1 cellular context compared by ENCODE assay signal in the genomic region with DNA sequence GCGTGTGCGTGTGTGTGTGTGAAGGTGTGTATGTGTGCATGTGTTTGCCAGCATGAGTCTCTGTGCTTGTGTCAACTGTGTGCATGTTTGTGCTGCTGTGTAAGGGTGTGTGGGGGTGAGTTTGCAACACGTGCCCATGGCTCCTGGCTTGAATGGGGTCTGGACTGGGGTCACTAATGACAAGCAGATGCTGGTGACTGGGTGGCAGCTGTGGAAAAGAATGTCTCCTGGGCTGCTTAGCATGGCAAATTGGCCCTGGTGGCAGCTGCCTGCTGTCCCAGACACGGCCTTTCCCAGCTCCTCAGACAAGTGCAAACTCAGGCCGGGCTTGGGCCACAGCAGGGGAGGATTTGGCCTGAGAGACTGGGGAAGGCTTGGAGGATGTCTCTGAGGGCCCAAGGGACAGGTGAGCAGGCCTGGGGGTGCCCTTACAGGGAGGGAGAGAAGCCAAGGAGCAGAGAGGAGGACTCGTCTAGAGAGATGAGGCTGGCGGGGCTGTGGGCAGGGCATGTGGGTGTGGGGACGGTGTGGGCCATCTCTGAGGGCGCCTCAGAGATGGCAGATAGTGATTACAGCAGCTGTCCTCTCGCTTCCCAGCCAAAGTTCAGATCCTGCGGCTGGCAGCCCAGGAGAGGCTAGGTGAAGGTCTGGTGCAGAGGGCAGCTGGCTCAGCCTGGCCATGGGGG.
A peak's percentile ranks its signal among the peaks of the same experiment; 100 is the strongest.
TF ChIP-seq lines count a peak whose summit lies in the region.

No MANE protein-coding gene starts in this region.

TF ChIP-seq in GM12878, 131 proteins besides CTCF, POLR2A, EP300 and RAD21:
- TF ChIP-seq, protein P1, sequence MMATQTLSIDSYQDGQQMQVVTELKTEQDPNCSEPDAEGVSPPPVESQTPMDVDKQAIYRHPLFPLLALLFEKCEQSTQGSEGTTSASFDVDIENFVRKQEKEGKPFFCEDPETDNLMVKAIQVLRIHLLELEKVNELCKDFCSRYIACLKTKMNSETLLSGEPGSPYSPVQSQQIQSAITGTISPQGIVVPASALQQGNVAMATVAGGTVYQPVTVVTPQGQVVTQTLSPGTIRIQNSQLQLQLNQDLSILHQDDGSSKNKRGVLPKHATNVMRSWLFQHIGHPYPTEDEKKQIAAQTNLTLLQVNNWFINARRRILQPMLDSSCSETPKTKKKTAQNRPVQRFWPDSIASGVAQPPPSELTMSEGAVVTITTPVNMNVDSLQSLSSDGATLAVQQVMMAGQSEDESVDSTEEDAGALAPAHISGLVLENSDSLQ (IDR thresholded peaks at IDR 0.05) = no peak
- no peak for TF ChIP-seq FOS (IDR thresholded peaks at IDR 0.05; ENCODE audit: borderline replicate concordance, extremely low read depth, insufficient read length)
- TF ChIP-seq, protein P2, sequence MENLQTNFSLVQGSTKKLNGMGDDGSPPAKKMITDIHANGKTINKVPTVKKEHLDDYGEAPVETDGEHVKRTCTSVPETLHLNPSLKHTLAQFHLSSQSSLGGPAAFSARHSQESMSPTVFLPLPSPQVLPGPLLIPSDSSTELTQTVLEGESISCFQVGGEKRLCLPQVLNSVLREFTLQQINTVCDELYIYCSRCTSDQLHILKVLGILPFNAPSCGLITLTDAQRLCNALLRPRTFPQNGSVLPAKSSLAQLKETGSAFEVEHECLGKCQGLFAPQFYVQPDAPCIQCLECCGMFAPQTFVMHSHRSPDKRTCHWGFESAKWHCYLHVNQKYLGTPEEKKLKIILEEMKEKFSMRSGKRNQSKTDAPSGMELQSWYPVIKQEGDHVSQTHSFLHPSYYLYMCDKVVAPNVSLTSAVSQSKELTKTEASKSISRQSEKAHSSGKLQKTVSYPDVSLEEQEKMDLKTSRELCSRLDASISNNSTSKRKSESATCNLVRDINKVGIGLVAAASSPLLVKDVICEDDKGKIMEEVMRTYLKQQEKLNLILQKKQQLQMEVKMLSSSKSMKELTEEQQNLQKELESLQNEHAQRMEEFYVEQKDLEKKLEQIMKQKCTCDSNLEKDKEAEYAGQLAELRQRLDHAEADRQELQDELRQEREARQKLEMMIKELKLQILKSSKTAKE (IDR thresholded peaks at IDR 0.05; ENCODE audit: low read depth, poor library complexity, severe bottlenecking) = no peak
- TF ChIP-seq BRCA1 (IDR thresholded peaks at IDR 0.05; ENCODE audit: low read depth, low read length) = no peak
- TF ChIP-seq ETV6 (conservative IDR thresholded peaks at IDR 0.05 in 1 of 2, IDR thresholded peaks at IDR 0.05 in 1 of 2; ENCODE audit: borderline replicate concordance in 1 of 2, low read depth in 1 of 2) = no peak
- no peak for TF ChIP-seq KDM1A (IDR thresholded peaks at IDR 0.05; ENCODE audit: borderline replicate concordance)
- TF ChIP-seq, protein P3, sequence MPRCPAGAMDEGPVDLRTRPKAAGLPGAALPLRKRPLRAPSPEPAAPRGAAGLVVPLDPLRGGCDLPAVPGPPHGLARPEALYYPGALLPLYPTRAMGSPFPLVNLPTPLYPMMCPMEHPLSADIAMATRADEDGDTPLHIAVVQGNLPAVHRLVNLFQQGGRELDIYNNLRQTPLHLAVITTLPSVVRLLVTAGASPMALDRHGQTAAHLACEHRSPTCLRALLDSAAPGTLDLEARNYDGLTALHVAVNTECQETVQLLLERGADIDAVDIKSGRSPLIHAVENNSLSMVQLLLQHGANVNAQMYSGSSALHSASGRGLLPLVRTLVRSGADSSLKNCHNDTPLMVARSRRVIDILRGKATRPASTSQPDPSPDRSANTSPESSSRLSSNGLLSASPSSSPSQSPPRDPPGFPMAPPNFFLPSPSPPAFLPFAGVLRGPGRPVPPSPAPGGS (IDR thresholded peaks at IDR 0.05; ENCODE audit: borderline replicate concordance, insufficient read depth, low read depth, low read length, poor library complexity, severe bottlenecking) = peak; percentile 88
- TF ChIP-seq, protein P4, sequence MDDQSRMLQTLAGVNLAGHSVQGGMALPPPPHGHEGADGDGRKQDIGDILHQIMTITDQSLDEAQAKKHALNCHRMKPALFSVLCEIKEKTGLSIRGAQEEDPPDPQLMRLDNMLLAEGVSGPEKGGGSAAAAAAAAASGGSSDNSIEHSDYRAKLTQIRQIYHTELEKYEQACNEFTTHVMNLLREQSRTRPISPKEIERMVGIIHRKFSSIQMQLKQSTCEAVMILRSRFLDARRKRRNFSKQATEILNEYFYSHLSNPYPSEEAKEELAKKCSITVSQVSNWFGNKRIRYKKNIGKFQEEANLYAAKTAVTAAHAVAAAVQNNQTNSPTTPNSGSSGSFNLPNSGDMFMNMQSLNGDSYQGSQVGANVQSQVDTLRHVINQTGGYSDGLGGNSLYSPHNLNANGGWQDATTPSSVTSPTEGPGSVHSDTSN (IDR thresholded peaks at IDR 0.05; ENCODE audit: insufficient replicate concordance, low read depth, low read length) = peak; percentile 23
- TF ChIP-seq ZNF274 (IDR thresholded peaks at IDR 0.05; ENCODE audit: insufficient read depth, insufficient read length) = no peak
- TF ChIP-seq TCF3 (IDR thresholded peaks at IDR 0.05; ENCODE audit: borderline replicate concordance, insufficient read depth, low read depth, low read length) = 0 out of 2 replicates have a peak, but pooled peaks have one; percentile 40
- no peak for TF ChIP-seq MYC (IDR thresholded peaks at IDR 0.05; ENCODE audit: insufficient read depth, insufficient read length, insufficient replicate concordance, low read length, severe bottlenecking)
- TF ChIP-seq, protein P5, sequence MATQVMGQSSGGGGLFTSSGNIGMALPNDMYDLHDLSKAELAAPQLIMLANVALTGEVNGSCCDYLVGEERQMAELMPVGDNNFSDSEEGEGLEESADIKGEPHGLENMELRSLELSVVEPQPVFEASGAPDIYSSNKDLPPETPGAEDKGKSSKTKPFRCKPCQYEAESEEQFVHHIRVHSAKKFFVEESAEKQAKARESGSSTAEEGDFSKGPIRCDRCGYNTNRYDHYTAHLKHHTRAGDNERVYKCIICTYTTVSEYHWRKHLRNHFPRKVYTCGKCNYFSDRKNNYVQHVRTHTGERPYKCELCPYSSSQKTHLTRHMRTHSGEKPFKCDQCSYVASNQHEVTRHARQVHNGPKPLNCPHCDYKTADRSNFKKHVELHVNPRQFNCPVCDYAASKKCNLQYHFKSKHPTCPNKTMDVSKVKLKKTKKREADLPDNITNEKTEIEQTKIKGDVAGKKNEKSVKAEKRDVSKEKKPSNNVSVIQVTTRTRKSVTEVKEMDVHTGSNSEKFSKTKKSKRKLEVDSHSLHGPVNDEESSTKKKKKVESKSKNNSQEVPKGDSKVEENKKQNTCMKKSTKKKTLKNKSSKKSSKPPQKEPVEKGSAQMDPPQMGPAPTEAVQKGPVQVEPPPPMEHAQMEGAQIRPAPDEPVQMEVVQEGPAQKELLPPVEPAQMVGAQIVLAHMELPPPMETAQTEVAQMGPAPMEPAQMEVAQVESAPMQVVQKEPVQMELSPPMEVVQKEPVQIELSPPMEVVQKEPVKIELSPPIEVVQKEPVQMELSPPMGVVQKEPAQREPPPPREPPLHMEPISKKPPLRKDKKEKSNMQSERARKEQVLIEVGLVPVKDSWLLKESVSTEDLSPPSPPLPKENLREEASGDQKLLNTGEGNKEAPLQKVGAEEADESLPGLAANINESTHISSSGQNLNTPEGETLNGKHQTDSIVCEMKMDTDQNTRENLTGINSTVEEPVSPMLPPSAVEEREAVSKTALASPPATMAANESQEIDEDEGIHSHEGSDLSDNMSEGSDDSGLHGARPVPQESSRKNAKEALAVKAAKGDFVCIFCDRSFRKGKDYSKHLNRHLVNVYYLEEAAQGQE (IDR thresholded peaks at IDR 0.05; ENCODE audit: low read depth, low read length) = no peak
- TF ChIP-seq, protein P6, sequence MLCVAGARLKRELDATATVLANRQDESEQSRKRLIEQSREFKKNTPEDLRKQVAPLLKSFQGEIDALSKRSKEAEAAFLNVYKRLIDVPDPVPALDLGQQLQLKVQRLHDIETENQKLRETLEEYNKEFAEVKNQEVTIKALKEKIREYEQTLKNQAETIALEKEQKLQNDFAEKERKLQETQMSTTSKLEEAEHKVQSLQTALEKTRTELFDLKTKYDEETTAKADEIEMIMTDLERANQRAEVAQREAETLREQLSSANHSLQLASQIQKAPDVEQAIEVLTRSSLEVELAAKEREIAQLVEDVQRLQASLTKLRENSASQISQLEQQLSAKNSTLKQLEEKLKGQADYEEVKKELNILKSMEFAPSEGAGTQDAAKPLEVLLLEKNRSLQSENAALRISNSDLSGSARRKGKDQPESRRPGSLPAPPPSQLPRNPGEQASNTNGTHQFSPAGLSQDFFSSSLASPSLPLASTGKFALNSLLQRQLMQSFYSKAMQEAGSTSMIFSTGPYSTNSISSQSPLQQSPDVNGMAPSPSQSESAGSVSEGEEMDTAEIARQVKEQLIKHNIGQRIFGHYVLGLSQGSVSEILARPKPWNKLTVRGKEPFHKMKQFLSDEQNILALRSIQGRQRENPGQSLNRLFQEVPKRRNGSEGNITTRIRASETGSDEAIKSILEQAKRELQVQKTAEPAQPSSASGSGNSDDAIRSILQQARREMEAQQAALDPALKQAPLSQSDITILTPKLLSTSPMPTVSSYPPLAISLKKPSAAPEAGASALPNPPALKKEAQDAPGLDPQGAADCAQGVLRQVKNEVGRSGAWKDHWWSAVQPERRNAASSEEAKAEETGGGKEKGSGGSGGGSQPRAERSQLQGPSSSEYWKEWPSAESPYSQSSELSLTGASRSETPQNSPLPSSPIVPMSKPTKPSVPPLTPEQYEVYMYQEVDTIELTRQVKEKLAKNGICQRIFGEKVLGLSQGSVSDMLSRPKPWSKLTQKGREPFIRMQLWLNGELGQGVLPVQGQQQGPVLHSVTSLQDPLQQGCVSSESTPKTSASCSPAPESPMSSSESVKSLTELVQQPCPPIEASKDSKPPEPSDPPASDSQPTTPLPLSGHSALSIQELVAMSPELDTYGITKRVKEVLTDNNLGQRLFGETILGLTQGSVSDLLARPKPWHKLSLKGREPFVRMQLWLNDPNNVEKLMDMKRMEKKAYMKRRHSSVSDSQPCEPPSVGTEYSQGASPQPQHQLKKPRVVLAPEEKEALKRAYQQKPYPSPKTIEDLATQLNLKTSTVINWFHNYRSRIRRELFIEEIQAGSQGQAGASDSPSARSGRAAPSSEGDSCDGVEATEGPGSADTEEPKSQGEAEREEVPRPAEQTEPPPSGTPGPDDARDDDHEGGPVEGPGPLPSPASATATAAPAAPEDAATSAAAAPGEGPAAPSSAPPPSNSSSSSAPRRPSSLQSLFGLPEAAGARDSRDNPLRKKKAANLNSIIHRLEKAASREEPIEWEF (IDR thresholded peaks at IDR 0.05; ENCODE audit: insufficient replicate concordance, low read depth, low read length) = no peak
- TF ChIP-seq FOXM1 (IDR thresholded peaks at IDR 0.05; ENCODE audit: low read depth, low read length) = no peak
- TF ChIP-seq ZZZ3 (IDR thresholded peaks at IDR 0.05; ENCODE audit: control insufficient read depth, insufficient read length, low read depth) = no peak
- TF ChIP-seq, protein P7, sequence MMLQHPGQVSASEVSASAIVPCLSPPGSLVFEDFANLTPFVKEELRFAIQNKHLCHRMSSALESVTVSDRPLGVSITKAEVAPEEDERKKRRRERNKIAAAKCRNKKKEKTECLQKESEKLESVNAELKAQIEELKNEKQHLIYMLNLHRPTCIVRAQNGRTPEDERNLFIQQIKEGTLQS (IDR thresholded peaks at IDR 0.05; ENCODE audit: borderline replicate concordance, extremely low read depth, low read depth, low read length) = no peak
- no peak for TF ChIP-seq HCFC1 (IDR thresholded peaks at IDR 0.05; ENCODE audit: low read length)
- TF ChIP-seq RB1 (IDR thresholded peaks at IDR 0.05; ENCODE audit: borderline replicate concordance) = no peak
- no peak for TF ChIP-seq ZSCAN29 (IDR thresholded peaks at IDR 0.05)
